ENCODE assay signal across 10 cellular contexts in genomic region chr1:59422921-59423575, GRCh38.
DNase-seq lines count a peak whose midpoint lies in the region; ATAC-seq, FAIRE-seq and TF ChIP-seq lines count a peak whose summit lies in the region.
"Had no signal": no experiment of that assay in that cellular context is flagged by ENCODE, and none has a peak within 500 bp of the region (broad histone marks: within the 10 kb centered on the region; RNA-seq: fewer than 3 reads in every experiment).

No MANE protein-coding gene starts in this region.

- H3K4me1 ChIP-seq in tibial nerve (peaks cover 0 to 18% (median 3%) of the 10 kb centered on the region in 4 donors), endodermal cell (ENCODE audit: control insufficient read depth, insufficient read depth, low read length) (no peaks in the 10 kb centered on the region)

- ATAC-seq in esophagus mucosa: peak; percentile 34

- H3K27ac ChIP-seq in tibial nerve: peak overlapping the region in 1 of 4 donors; percentile 45
- H3K27ac ChIP-seq in endodermal cell (ENCODE audit: low read depth, low read length): no peak overlapping the region

- peak; percentile 91 to 98 for DNase-seq in NCI-H446 (lab: John Stamatoyannopoulos, UW)
- DNase-seq in medulla oblongata (ENCODE audit: extremely low spot score): peak; percentile 84
- peak; percentile 85 to 89 for DNase-seq in tibial nerve (ENCODE audit: low spot score in 2 of 2)
- DNase-seq in endodermal cell: no peak
- no peak for DNase-seq in glomerular visceral epithelial cell (ENCODE audit: extremely low spot score)
- no peak for DNase-seq in GM12891 (ENCODE audit: insufficient read length, low spot score)
- DNase-seq in HuH-7.5 (ENCODE audit: low spot score): no peak
- DNase-seq: activated naive CD8-positive, alpha-beta T cell treated with anti-CD3 and anti-CD28 coated beads, Interleukin-2, amount 10 ng/mL, durations not matched to agents 7 days and 5 days had no signal

- TF ChIP-seq CTCF in tibial nerve (IDR thresholded peaks at IDR 0.05): no peak
- TF ChIP-seq CTCF in endodermal cell (conservative IDR thresholded peaks at IDR 0.05): no peak

- H3K27ac Mint-ChIP-seq in endodermal cell: no peak overlapping the region
- H3K27ac Mint-ChIP-seq: activated naive CD8-positive, alpha-beta T cell treated with anti-CD3 and anti-CD28 coated beads, Interleukin-2, amount 10 ng/mL, durations not matched to agents 7 days and 5 days had no signal

- TF ChIP-seq POLR2A in tibial nerve (IDR thresholded peaks at IDR 0.05) (no peak), GM12891 (IDR thresholded peaks at IDR 0.05; ENCODE audit: low read depth, low read length) (no peak)

- H3K9me3 Mint-ChIP-seq in endodermal cell: no peaks in the 10 kb centered on the region
- H3K9me3 Mint-ChIP-seq: activated naive CD8-positive, alpha-beta T cell treated with anti-CD3 and anti-CD28 coated beads, Interleukin-2, amount 10 ng/mL, durations not matched to agents 7 days and 5 days had no signal

- H3K4me3 Mint-ChIP-seq in endodermal cell: no peak overlapping the region
- H3K4me3 Mint-ChIP-seq: activated naive CD8-positive, alpha-beta T cell treated with anti-CD3 and anti-CD28 coated beads, Interleukin-2, amount 10 ng/mL, durations not matched to agents 7 days and 5 days had no signal

- H3K4me3 ChIP-seq in tibial nerve (no peak overlapping the region), endodermal cell (ENCODE audit: low read length) (no peak overlapping the region)

- H3K9ac ChIP-seq in endodermal cell (ENCODE audit: extremely low read depth, low read length, poor library complexity, severe bottlenecking): no peak overlapping the region

- H3K36me3 ChIP-seq in tibial nerve (no peaks in the 10 kb centered on the region), endodermal cell (ENCODE audit: control insufficient read depth, insufficient read depth, low read length) (no peaks in the 10 kb centered on the region)

- TF ChIP-seq EP300 in tibial nerve (IDR thresholded peaks at IDR 0.05): peak; percentile 37 to 78

- peaks cover 15% of the 10 kb centered on the region for H3K27me3 Mint-ChIP-seq in endodermal cell (ENCODE audit: insufficient read depth)
- H3K27me3 Mint-ChIP-seq: activated naive CD8-positive, alpha-beta T cell treated with anti-CD3 and anti-CD28 coated beads, Interleukin-2, amount 10 ng/mL, durations not matched to agents 7 days and 5 days had no signal

- H3K27me3 ChIP-seq in tibial nerve: no peaks in the 10 kb centered on the region
- H3K27me3 ChIP-seq in endodermal cell (ENCODE audit: control insufficient read depth, insufficient read depth, low read length, poor library complexity, severe bottlenecking): no peaks in the 10 kb centered on the region

- peaks cover 27% of the 10 kb centered on the region for H3K4me1 Mint-ChIP-seq in endodermal cell
- H3K4me1 Mint-ChIP-seq: activated naive CD8-positive, alpha-beta T cell treated with anti-CD3 and anti-CD28 coated beads, Interleukin-2, amount 10 ng/mL, durations not matched to agents 7 days and 5 days had no signal

- FAIRE-seq in GM12891 (lab: Jason Lieb, UNC): no peak
- FAIRE-seq: TTC549 had no signal

- H3K36me3 Mint-ChIP-seq in endodermal cell (ENCODE audit: low read depth): no peaks in the 10 kb centered on the region

- no peaks in the 10 kb centered on the region for H3K9me3 ChIP-seq in tibial nerve
- no peaks in the 10 kb centered on the region for H3K9me3 ChIP-seq in endodermal cell (ENCODE audit: control insufficient read depth, low read length)

- WGBS in tibial nerve, 2 donors: 53 to 55% methylated on average over 6 of the region's 6 CpGs
- 94% methylated on average over 4 to 6 of the region's 6 CpGs for WGBS in endodermal cell (ENCODE audit: insufficient coverage in 1 of 2, insufficient read length in 1 of 2), 2 experiments

TF ChIP-seq in GM12891, 5 proteins besides CTCF, POLR2A, EP300 and RAD21:
- TF ChIP-seq TAF1 (IDR thresholded peaks at IDR 0.05; ENCODE audit: low read depth, low read length) (no peak), POU2F2 (IDR thresholded peaks at IDR 0.05; ENCODE audit: low read depth, low read length) (no peak)

Comparison
In these comparisons a context has a peak if more than half of its experiments do, and no peak if none do; other contexts are left out.
1. DNase-seq: peak in NCI-H446 (2 of 2), medulla oblongata (single experiment) and tibial nerve (2 of 2); none in endodermal cell (single experiment), glomerular visceral epithelial cell (single experiment), GM12891 (single experiment) and HuH-7.5 (single experiment).